Comparison of ENCODE assay signal across 7 cellular contexts in the genomic region with DNA sequence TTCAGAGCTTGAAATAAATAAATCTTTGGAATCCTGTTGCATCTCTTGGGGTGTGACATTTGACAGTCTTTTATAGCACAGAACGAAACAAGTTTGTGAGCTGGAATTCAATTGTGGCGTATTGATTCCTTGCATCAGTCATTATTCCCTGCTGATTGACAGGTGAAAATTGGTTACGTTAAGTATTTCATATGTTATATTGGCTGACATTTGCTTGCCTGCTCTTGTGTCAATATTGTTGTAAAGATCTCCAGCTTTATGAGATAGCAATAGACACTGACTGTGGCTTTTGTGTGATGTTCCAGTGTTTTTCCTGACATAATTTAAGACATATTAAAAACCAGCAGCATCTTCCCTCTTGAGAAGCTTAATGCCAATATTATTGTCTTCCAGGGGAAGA.
"Had no signal": no experiment of that assay in that cellular context is flagged by ENCODE, and none has a peak within 500 bp of the region (broad histone marks: within the 10 kb centered on the region; RNA-seq: fewer than 3 reads in every experiment).

No MANE protein-coding gene starts in this region.

- H3K27me3 Mint-ChIP-seq: IgD-negative memory B cell had no signal

- DNase-seq: GM23248, GOT3, H7, KBM-7 had no signal

- H3K4me3 Mint-ChIP-seq: IgD-negative memory B cell had no signal

- H2AFZ ChIP-seq: GM23248 had no signal

- H3K36me3 ChIP-seq: HAP-1 had no signal

- H3K9me3 ChIP-seq: HAP-1 had no signal

- H3K9ac ChIP-seq: GM23248, KMS-11 had no signal

- H3K27ac ChIP-seq: GM23248, KMS-11 had no signal

- H3K4me3 ChIP-seq: GM23248, HAP-1 had no signal

- H3K9me3 Mint-ChIP-seq: IgD-negative memory B cell had no signal

- H3K27ac Mint-ChIP-seq: IgD-negative memory B cell had no signal

- H3K4me1 Mint-ChIP-seq: IgD-negative memory B cell had no signal

- H3K36me3 Mint-ChIP-seq: IgD-negative memory B cell had no signal

- H3K4me2 ChIP-seq: KMS-11 had no signal
